ENCODE assay signal across 1 cellular context in genomic region chr19:2328401-2329161, GRCh38.
TF ChIP-seq lines count a peak whose summit lies in the region.

Gene LSM7 (minus strand): TSS chr19:2328586. CDS start chr19:2328566, 20 bp downstream.
Gene SPPL2B (plus strand): TSS chr19:2328684. CDS start chr19:2328710, 26 bp downstream.

TF ChIP-seq in HepG2, 621 proteins besides CTCF, POLR2A, EP300 and RAD21 (continued from another document and continues in another):
- no peak for TF ChIP-seq ZNF282 (IDR thresholded peaks at IDR 0.05; ENCODE audit: partially characterized antibody)
- no peak for TF ChIP-seq ZNF569 (CRISPR knock-in tag; IDR thresholded peaks at IDR 0.05; ENCODE audit: borderline replicate concordance)
- TF ChIP-seq ZBTB34 (CRISPR knock-in tag; IDR thresholded peaks at IDR 0.05): peak; percentile 58; the same call in 1 of the 2 replicates
- no peak for TF ChIP-seq NFE2L2 (IDR thresholded peaks at IDR 0.05; ENCODE audit: low read length)
- TF ChIP-seq ZNF34 (CRISPR knock-in tag; IDR thresholded peaks at IDR 0.05; ENCODE audit: borderline replicate concordance): no peak
- no peak for TF ChIP-seq ZNF577 (CRISPR knock-in tag; IDR thresholded peaks at IDR 0.05; ENCODE audit: borderline replicate concordance, low read depth)
- no peak for TF ChIP-seq ZNF431 (CRISPR knock-in tag; IDR thresholded peaks at IDR 0.05; ENCODE audit: borderline replicate concordance, low read depth)
- no peak for TF ChIP-seq TFAP4 (IDR thresholded peaks at IDR 0.05; ENCODE audit: borderline replicate concordance, low read depth)
- TF ChIP-seq SIX1 (CRISPR knock-in tag; IDR thresholded peaks at IDR 0.05; ENCODE audit: borderline replicate concordance): 0 out of 2 replicates have a peak, but pooled peaks have one; percentile 12
- no peak for TF ChIP-seq AGO1 (IDR thresholded peaks at IDR 0.05; ENCODE audit: low read depth, low read length, poor library complexity, severe bottlenecking)
- TF ChIP-seq ZNF230 (CRISPR knock-in tag; IDR thresholded peaks at IDR 0.05): no peak
- TF ChIP-seq ZNF576 (CRISPR knock-in tag; IDR thresholded peaks at IDR 0.05): no peak
- TF ChIP-seq ZBTB44 (CRISPR knock-in tag; IDR thresholded peaks at IDR 0.05): no peak
- TF ChIP-seq ZNF552 (CRISPR knock-in tag; IDR thresholded peaks at IDR 0.05; ENCODE audit: borderline replicate concordance): peak; percentile 33; the same call in 1 of the 2 replicates
- TF ChIP-seq RBM39 (IDR thresholded peaks at IDR 0.05; ENCODE audit: low read depth, low read length, poor library complexity, severe bottlenecking): peak; percentile 84
- TF ChIP-seq JUND (CRISPR knock-in tag; IDR thresholded peaks at IDR 0.05): no peak
- TF ChIP-seq ARNTL (CRISPR knock-in tag; IDR thresholded peaks at IDR 0.05): no peak
- TF ChIP-seq YEATS2 (CRISPR knock-in tag; IDR thresholded peaks at IDR 0.05; ENCODE audit: borderline replicate concordance): peak; percentile 75
- peak; percentile 45; the same call in 1 of the 2 replicates for TF ChIP-seq ZNF205 (CRISPR knock-in tag; IDR thresholded peaks at IDR 0.05)
- no peak for TF ChIP-seq THYN1 (CRISPR knock-in tag; IDR thresholded peaks at IDR 0.05; ENCODE audit: borderline replicate concordance, low read depth)
- no peak for TF ChIP-seq ZNF343 (CRISPR knock-in tag; IDR thresholded peaks at IDR 0.05)
- no peak for TF ChIP-seq HMGA1 (CRISPR knock-in tag; conservative IDR thresholded peaks at IDR 0.05)
- no peak for TF ChIP-seq ZNF740 (CRISPR knock-in tag; IDR thresholded peaks at IDR 0.05)
- no peak for TF ChIP-seq NR1H2 (CRISPR knock-in tag; IDR thresholded peaks at IDR 0.05; ENCODE audit: borderline replicate concordance, low read depth)
- peak; percentile 77; the same call in 1 of the 2 replicates for TF ChIP-seq ZNF441 (CRISPR knock-in tag; IDR thresholded peaks at IDR 0.05; ENCODE audit: borderline replicate concordance)
- no peak for TF ChIP-seq ZNF280B (CRISPR knock-in tag; IDR thresholded peaks at IDR 0.05; ENCODE audit: borderline replicate concordance)
- no peak for TF ChIP-seq PITX1 (CRISPR knock-in tag; IDR thresholded peaks at IDR 0.05)
- TF ChIP-seq NFATC3 (CRISPR knock-in tag; IDR thresholded peaks at IDR 0.05): no peak
- TF ChIP-seq ZBTB4 (CRISPR knock-in tag; IDR thresholded peaks at IDR 0.05; ENCODE audit: borderline replicate concordance): no peak
- TF ChIP-seq CEBPB (IDR thresholded peaks at IDR 0.05; ENCODE audit: borderline replicate concordance, low read depth, low read length): no peak
- TF ChIP-seq ZFP82 (CRISPR knock-in tag; IDR thresholded peaks at IDR 0.05; ENCODE audit: borderline replicate concordance): peak; percentile 35; the same call in 1 of the 2 replicates
- no peak for TF ChIP-seq AHDC1 (CRISPR knock-in tag; IDR thresholded peaks at IDR 0.05; ENCODE audit: borderline replicate concordance)
- TF ChIP-seq TFDP2 (CRISPR knock-in tag; IDR thresholded peaks at IDR 0.05): 0 out of 2 replicates have a peak, but pooled peaks have one; percentile 57
- TF ChIP-seq RORA (CRISPR knock-in tag; IDR thresholded peaks at IDR 0.05): no peak
- 0 out of 2 replicates have a peak, but pooled peaks have one; percentile 36 for TF ChIP-seq ZNF597 (CRISPR knock-in tag; IDR thresholded peaks at IDR 0.05)
- TF ChIP-seq ZNF333 (CRISPR knock-in tag; IDR thresholded peaks at IDR 0.05; ENCODE audit: borderline replicate concordance): no peak; the same call in 1 of the 2 replicates
- TF ChIP-seq ZSCAN12 (CRISPR knock-in tag; IDR thresholded peaks at IDR 0.05): no peak
- 0 out of 2 replicates have a peak, but pooled peaks have one; percentile 62 for TF ChIP-seq ZNF33B (CRISPR knock-in tag; IDR thresholded peaks at IDR 0.05)
